8 cellular contexts compared by ENCODE assay signal in the genomic region with DNA sequence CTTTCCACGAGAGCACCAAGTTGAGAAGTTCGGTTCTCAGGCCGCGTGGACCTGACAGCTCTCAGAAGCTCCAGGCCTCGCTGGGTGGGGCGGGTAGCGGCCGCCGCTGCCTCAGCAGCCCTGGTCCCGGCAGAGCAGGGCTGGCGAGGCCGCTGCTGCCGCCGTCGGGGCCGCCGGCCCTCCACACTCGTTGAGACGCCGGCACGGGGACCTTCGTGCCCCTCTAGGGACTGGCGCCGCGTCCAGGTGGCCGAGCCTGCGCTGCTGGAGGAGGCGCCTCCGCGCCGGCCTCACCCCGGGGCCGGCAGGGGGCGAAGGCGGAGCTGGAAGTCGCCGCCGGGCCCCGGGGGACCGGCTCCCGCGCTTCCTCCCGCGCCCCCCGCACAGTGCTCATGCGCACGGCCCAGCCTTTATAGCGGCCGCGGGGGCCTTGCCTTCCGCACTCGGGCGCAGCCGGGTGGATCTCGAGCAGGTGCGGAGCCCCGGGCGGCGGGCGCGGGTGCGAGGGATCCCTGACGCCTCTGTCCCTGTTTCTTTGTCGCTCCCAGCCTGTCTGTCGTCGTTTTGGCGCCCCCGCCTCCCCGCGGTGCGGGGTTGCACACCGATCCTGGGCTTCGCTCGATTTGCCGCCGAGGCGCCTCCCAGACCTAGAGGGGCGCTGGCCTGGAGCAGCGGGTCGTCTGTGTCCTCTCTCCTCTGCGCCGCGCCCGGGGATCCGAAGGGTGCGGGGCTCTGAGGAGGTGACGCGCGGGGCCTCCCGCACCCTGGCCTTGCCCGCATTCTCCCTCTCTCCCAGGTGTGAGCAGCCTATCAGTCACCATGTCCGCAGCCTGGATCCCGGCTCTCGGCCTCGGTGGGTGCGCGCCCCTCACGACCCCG. TPM values are rescaled to one million over a fixed set of nuclear protein-coding genes. Genes with fewer than 3 reads are reported as not detected.
DNase-seq lines count a peak whose midpoint lies in the region; ATAC-seq and TF ChIP-seq lines count a peak whose summit lies in the region.

A gene (plus strand): TSS at position 440 of the 879 bp plus-strand sequence. CDS start 380 bp downstream, at position 820.

- peaks cover 11% of the 10 kb centered on the region for H3K4me1 Mint-ChIP-seq in activated CD4-positive, alpha-beta T cell treated with anti-CD3 and anti-CD28 coated beads for 36 hours
- peaks cover 15% of the 10 kb centered on the region for H3K4me1 Mint-ChIP-seq in nephron progenitor cell

- intact Hi-C loops in A673 (cut with micrococcal nuclease; ENCODE audit: unreplicated experiment), result no loop called here
- intact Hi-C loops in activated CD4-positive, alpha-beta T cell treated with anti-CD3 and anti-CD28 coated beads for 36 hours (cut with DNase I, micrococcal nuclease), result loop anchor here in 1 of 2 experiments (1.0 kb wide), 1 partner anchor 208 kb away; no protein-coding TSS in a partner anchor

- H3K4me1 ChIP-seq in A673 (ENCODE audit: insufficient read depth, low read length, poor library complexity, severe bottlenecking), result peaks cover 10% of the 10 kb centered on the region
- peaks cover 6 to 11% of the 10 kb centered on the region in 2 donors for H3K4me1 ChIP-seq in esophagus (ENCODE audit: control insufficient read depth in 2 of 2, insufficient read depth in 2 of 2, low read length in 1 of 2)

- POLR2A ChIA-PET in A673 (lab: Charles Lee; ENCODE audit: low non-redundant PET), result no interaction called here
- POLR2A ChIA-PET in activated CD4-positive, alpha-beta T cell treated with anti-CD3 and anti-CD28 coated beads for 36 hours (lab: Charles Lee), result interaction anchor here (0.6 kb wide), 2 partner anchors 27 to 321 kb away, joined by 3 to 5 read pairs; no protein-coding TSS in a partner anchor

- H3K27me3 ChIP-seq in A673 (replicated peaks; ENCODE audit: insufficient read depth, low read depth, low read length, poor library complexity) (no peaks in the 10 kb centered on the region), esophagus (ENCODE audit: control insufficient read depth in 1 of 2, insufficient read depth in 2 of 2, low read length in 2 of 2) (peaks cover 0 to 12% of the 10 kb centered on the region in 2 donors)

- peak within 1 kb of the TSS; percentile 79 for H3K4me3 ChIP-seq in A673 (ENCODE audit: low read depth, low read length, poor library complexity, severe bottlenecking)
- H3K4me3 ChIP-seq in esophagus (ENCODE audit: low read depth in 1 of 2, low read length in 2 of 2), result peak within 1 kb of the TSS; percentile 41 to 60

- no peaks in the 10 kb centered on the region for H3K9me3 ChIP-seq in A673 (ENCODE audit: low read depth, low read length, poor library complexity, severe bottlenecking)
- H3K9me3 ChIP-seq in esophagus (ENCODE audit: control insufficient read depth in 2 of 2, insufficient read depth in 1 of 2, low read depth in 1 of 2, low read length in 1 of 2), result no peaks in the 10 kb centered on the region

- ATAC-seq in GM18498 (IDR thresholded peaks at IDR 0.05; ENCODE audit: unreplicated experiment), result peak; percentile 77
- ATAC-seq in HG02759 (IDR thresholded peaks at IDR 0.05; ENCODE audit: unreplicated experiment), result peak; percentile 83
- ATAC-seq in activated CD4-positive, alpha-beta T cell treated with anti-CD3 and anti-CD28 coated beads for 36 hours, result peak; percentile 70

- H3K36me3 ChIP-seq in A673 (ENCODE audit: insufficient read depth, low read length, poor library complexity, severe bottlenecking) (peaks cover 16% of the 10 kb centered on the region), esophagus (ENCODE audit: control insufficient read depth in 2 of 2, insufficient read depth in 2 of 2, low read length in 1 of 2) (no peaks in the 10 kb centered on the region)

- no TSS peak for BruUV-seq in A673 (replicated peaks; lab: Mats Ljungman, UMichigan)

- H3K27ac ChIP-seq in A673 (ENCODE audit: low read depth, low read length, poor library complexity, severe bottlenecking) (peak within 1 kb of the TSS; percentile 81), esophagus (ENCODE audit: low read depth in 2 of 2, low read length in 1 of 2) (no peak within 1 kb of the TSS)

- CTCF ChIA-PET in A673 (lab: Charles Lee), result interaction anchor here (0.5 kb wide), 1 partner anchor 440 kb away, joined by 5 read pairs; no protein-coding TSS in a partner anchor
- CTCF ChIA-PET in activated CD4-positive, alpha-beta T cell treated with anti-CD3 and anti-CD28 coated beads for 36 hours (lab: Charles Lee), result interaction anchor here (0.7 kb wide), 2 partner anchors 59 to 126 kb away, joined by 3 read pairs; no protein-coding TSS in a partner anchor

- TF ChIP-seq CTCF in A673 (conservative IDR thresholded peaks at IDR 0.05; ENCODE audit: low read depth, low read length) (no peak), nephron progenitor cell (IDR thresholded peaks at IDR 0.05) (peak; percentile 41)

- peaks cover 42% of the 10 kb centered on the region for H3K27me3 Mint-ChIP-seq in activated CD4-positive, alpha-beta T cell treated with anti-CD3 and anti-CD28 coated beads for 36 hours
- peaks cover 84% of the 10 kb centered on the region for H3K27me3 Mint-ChIP-seq in nephron progenitor cell (ENCODE audit: low read depth, poor library complexity)

- H3K27ac Mint-ChIP-seq in activated CD4-positive, alpha-beta T cell treated with anti-CD3 and anti-CD28 coated beads for 36 hours, result no peak within 1 kb of the TSS
- H3K27ac Mint-ChIP-seq in nephron progenitor cell, result no peak within 1 kb of the TSS

- no peaks in the 10 kb centered on the region for H3K9me3 Mint-ChIP-seq in activated CD4-positive, alpha-beta T cell treated with anti-CD3 and anti-CD28 coated beads for 36 hours (ENCODE audit: low read depth)
- no peaks in the 10 kb centered on the region for H3K9me3 Mint-ChIP-seq in nephron progenitor cell

- peak within 1 kb of the TSS; percentile 66 for H3K4me3 Mint-ChIP-seq in activated CD4-positive, alpha-beta T cell treated with anti-CD3 and anti-CD28 coated beads for 36 hours
- peak within 1 kb of the TSS; percentile 78 for H3K4me3 Mint-ChIP-seq in nephron progenitor cell

- no peaks in the 10 kb centered on the region for H3K36me3 Mint-ChIP-seq in activated CD4-positive, alpha-beta T cell treated with anti-CD3 and anti-CD28 coated beads for 36 hours (ENCODE audit: low read depth)
- no peaks in the 10 kb centered on the region for H3K36me3 Mint-ChIP-seq in nephron progenitor cell (ENCODE audit: low read depth)

- 3 to 4% methylated on average over 81 to 99 of the region's 99 CpGs for WGBS in esophagus, 2 donors

- DNase-seq in A673 (ENCODE audit: low spot score), result peak; percentile 79
- DNase-seq in NCI-H1417 treated with DMSO at 0.1 percent for 48 hours (lab: John Stamatoyannopoulos, UW), result peak; percentile 42
- DNase-seq in activated CD4-positive, alpha-beta T cell treated with anti-CD3 and anti-CD28 coated beads for 36 hours, result peak; percentile 51
- DNase-seq in nephron progenitor cell, result peak; percentile 74
- no peak for DNase-seq in epidermal melanocyte (ENCODE audit: insufficient read length, low spot score)

RNA-seq across cellular contexts. Expression of the gene that starts here (rescaled TPM):
- total RNA-seq in A673 (2021), result 70.8 and 87.6 TPM in 2 replicates
- total RNA-seq in activated CD4-positive, alpha-beta T cell treated with anti-CD3 and anti-CD28 coated beads for 36 hours, result 1 to 10 TPM in 1 of 2 experiments, under 1 TPM in 1; 0.94 to 1.1 TPM
- polyA plus RNA-seq in esophagus, result under 1 TPM; 0.06 to 0.20 TPM

Comparison
In these comparisons a context has a peak if more than half of its experiments do, and no peak if none do; other contexts are left out.
1. RNA of the gene that starts here (total RNA-seq): 70.8 to 87.6 TPM in A673; 0.94 to 1.1 TPM in activated CD4-positive, alpha-beta T cell treated with anti-CD3 and anti-CD28 coated beads for 36 hours; every median in the first group is over 10 times any median in the second.
2. Peak in every context shown above with its lines, with median percentiles within 50 percentile points of each other: ATAC-seq.